In the genomic region with DNA sequence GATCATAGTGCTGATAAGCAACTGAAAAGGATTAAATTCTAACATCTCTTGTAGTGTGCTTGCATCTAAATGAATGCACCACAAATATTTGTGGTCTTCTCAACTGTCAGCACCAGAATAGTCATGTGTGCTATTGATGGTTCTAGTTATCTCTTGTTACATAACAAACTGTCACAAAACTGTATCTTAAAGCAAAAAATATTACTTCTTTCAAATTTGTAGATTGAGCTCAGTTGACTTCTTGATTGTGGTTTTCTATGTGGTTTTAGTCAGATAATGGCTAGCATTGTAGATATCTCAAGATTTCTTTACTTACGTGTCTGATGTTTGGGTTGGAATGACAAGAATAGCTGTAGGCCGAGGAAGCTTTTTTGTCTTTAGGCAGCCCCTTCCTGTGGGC, we compare ENCODE assay signal across 26 cellular contexts.
DNase-seq lines count a peak whose midpoint lies in the region; ATAC-seq, FAIRE-seq and TF ChIP-seq lines count a peak whose summit lies in the region.
"Had no signal": no experiment of that assay in that cellular context is flagged by ENCODE, and none has a peak within 500 bp of the region (broad histone marks: within the 10 kb centered on the region; RNA-seq: fewer than 3 reads in every experiment).

No MANE protein-coding gene starts in this region.

- H3K27me3 ChIP-seq in Loucy (ENCODE audit: insufficient read depth, low read length, poor library complexity, severe bottlenecking) = no peaks in the 10 kb centered on the region
- H3K27me3 ChIP-seq: adrenal gland, neural progenitor cell, upper lobe of right lung had no signal

- DNase-seq in COLO829 (ENCODE audit: low spot score) (peak; percentile 50), amniotic epithelial cell (ENCODE audit: low read depth) (peak; percentile 59), iris pigment epithelial cell (ENCODE audit: low read depth) (peak; percentile 47), D721Med (ENCODE audit: insufficient read length, low spot score) (no peak), DMS114 treated with DMSO at 0.1 percent for 48 hours (lab: John Stamatoyannopoulos, UW; ENCODE audit: unreplicated experiment) (no peak), NCI-H69 (lab: John Stamatoyannopoulos, UW) (no peak)
- DNase-seq: activated CD4-positive, CD25-positive, alpha-beta regulatory T cell treated with anti-CD3 and anti-CD28 coated beads, Interleukin-2, amount 50 U/mL, for 72 hours; activated CD8-positive, alpha-beta T cell treated with anti-CD3 and anti-CD28 coated beads, Interleukin-2, amount 10 ng/mL, durations not matched to agents 7 days and 5 days; adrenal gland; CD4-positive, alpha-beta T cell; cerebellar nuclear complex; DMS53; effector CD4-positive, alpha-beta T cell; HFFc6; kidney; lower lobe of right lung; NCI-H1105 treated with DMSO at 0.1 percent for 48 hours; NCI-H2081; NCI-H524; psoas muscle; upper lobe of right lung had no signal

- no peak overlapping the region for H2AFZ ChIP-seq in Loucy (ENCODE audit: low read length)
- H2AFZ ChIP-seq: neural progenitor cell had no signal

- no peaks in the 10 kb centered on the region for H3K79me2 ChIP-seq in Loucy (ENCODE audit: insufficient read depth, low read length)

- no peak overlapping the region for H3K4me3 ChIP-seq in Loucy (ENCODE audit: low read length, poor library complexity, severe bottlenecking)
- H3K4me3 ChIP-seq: adrenal gland, lower lobe of right lung, neural progenitor cell, psoas muscle, upper lobe of right lung had no signal

- peaks cover 25% of the 10 kb centered on the region for H3K4me1 ChIP-seq in Loucy (ENCODE audit: insufficient read depth, low read length, poor library complexity, severe bottlenecking)
- H3K4me1 ChIP-seq: adrenal gland, lower lobe of right lung, neural progenitor cell, psoas muscle, upper lobe of right lung had no signal

- no peaks in the 10 kb centered on the region for H3K9me3 ChIP-seq in Loucy (ENCODE audit: insufficient read depth, low read depth, low read length)
- H3K9me3 ChIP-seq: adrenal gland, lower lobe of right lung, psoas muscle, upper lobe of right lung had no signal

- H3K36me3 ChIP-seq in Loucy (ENCODE audit: insufficient read depth, low read length) = no peaks in the 10 kb centered on the region
- H3K36me3 ChIP-seq: adrenal gland, lower lobe of right lung, neural progenitor cell, upper lobe of right lung had no signal

- H3K4me2 ChIP-seq in Loucy (ENCODE audit: low read depth, low read length, poor library complexity, severe bottlenecking) = peak overlapping the region; percentile 6
- H3K4me2 ChIP-seq: neural progenitor cell had no signal

- no peak overlapping the region for H3K9ac ChIP-seq in Loucy (ENCODE audit: low read depth, low read length, poor library complexity, severe bottlenecking)
- H3K9ac ChIP-seq: neural progenitor cell had no signal

- TF ChIP-seq CTCF in Loucy (conservative IDR thresholded peaks at IDR 0.05; ENCODE audit: low read length) (no peak), D721Med (IDR thresholded peaks at IDR 0.05; ENCODE audit: insufficient read depth, missing control alignments) (no peak)

- FAIRE-seq in D721Med (lab: Jason Lieb, UNC) = no peak
- FAIRE-seq: GM12891, GM19239, kidney had no signal

- H4K20me1 ChIP-seq in Loucy (ENCODE audit: insufficient read depth, low read length, poor library complexity, severe bottlenecking) = no peaks in the 10 kb centered on the region

- no peaks in the 10 kb centered on the region for H3K9me2 ChIP-seq in Loucy (replicated peaks; ENCODE audit: low read depth, low read length)

- H3F3A ChIP-seq in Loucy (ENCODE audit: low read depth) = no peaks in the 10 kb centered on the region

- no peak for ATAC-seq in GM18511 (IDR thresholded peaks at IDR 0.05; ENCODE audit: unreplicated experiment)
- ATAC-seq: activated CD8-positive, alpha-beta T cell treated with anti-CD3 and anti-CD28 coated beads, Interleukin-2, amount 10 ng/mL, durations not matched to agents 7 days and 5 days; lower lobe of right lung; psoas muscle; upper lobe of right lung had no signal

Comparison
In these comparisons a context has a peak if more than half of its experiments do, and no peak if none do; other contexts are left out.
1. DNase-seq: peak in COLO829 (single experiment), amniotic epithelial cell (single experiment) and iris pigment epithelial cell (single experiment); none in D721Med (single experiment), DMS114 treated with DMSO at 0.1 percent for 48 hours (single experiment) and NCI-H69 (single experiment).